Comparison of ENCODE assay signal across 20 cellular contexts in genomic region chr4:2303121-2303685, GRCh38. TPM values are rescaled to one million over a fixed set of nuclear protein-coding genes. Genes with fewer than 3 reads are reported as not detected.
A peak's percentile ranks its signal among the peaks of the same experiment; 100 is the strongest.
DNase-seq lines count a peak whose midpoint lies in the region; ATAC-seq and TF ChIP-seq lines count a peak whose summit lies in the region.
"Had no signal": no experiment of that assay in that cellular context is flagged by ENCODE, and none has a peak within 500 bp of the region (broad histone marks: within the 10 kb centered on the region; RNA-seq: fewer than 3 reads in every experiment).

No MANE protein-coding gene starts in this region.

- peaks cover 35% of the 10 kb centered on the region for H3K36me3 Mint-ChIP-seq in activated CD4-positive, alpha-beta memory T cell treated with anti-CD3 and anti-CD28 coated beads, Interleukin-2, amount 10 ng/mL, durations not matched to agents 7 days and 5 days (ENCODE audit: low read depth)
- H3K36me3 Mint-ChIP-seq in activated CD4-positive, alpha-beta memory T cell treated with anti-CD3 and anti-CD28 coated beads for 36 hours: peaks cover 8% of the 10 kb centered on the region
- peaks cover 7% of the 10 kb centered on the region for H3K36me3 Mint-ChIP-seq in osteocyte (ENCODE audit: unreplicated experiment)

- CTCF ChIA-PET in activated CD4-positive, alpha-beta memory T cell treated with anti-CD3 and anti-CD28 coated beads, Interleukin-2, amount 10 ng/mL, durations not matched to agents 7 days and 5 days (lab: Charles Lee): no interaction called here
- CTCF ChIA-PET in activated CD4-positive, alpha-beta memory T cell treated with anti-CD3 and anti-CD28 coated beads for 36 hours (lab: Charles Lee): no interaction called here

- no peaks in the 10 kb centered on the region for H3K4me1 Mint-ChIP-seq in activated CD4-positive, alpha-beta memory T cell treated with anti-CD3 and anti-CD28 coated beads, Interleukin-2, amount 10 ng/mL, durations not matched to agents 7 days and 5 days
- H3K4me1 Mint-ChIP-seq in activated CD4-positive, alpha-beta memory T cell treated with anti-CD3 and anti-CD28 coated beads for 36 hours (ENCODE audit: low read depth): no peaks in the 10 kb centered on the region
- H3K4me1 Mint-ChIP-seq in osteocyte (ENCODE audit: unreplicated experiment): no peaks in the 10 kb centered on the region

- intact Hi-C loops in activated CD4-positive, alpha-beta memory T cell treated with anti-CD3 and anti-CD28 coated beads for 36 hours (cut with micrococcal nuclease): no loop called here

- H3K9me3 Mint-ChIP-seq in activated CD4-positive, alpha-beta memory T cell treated with anti-CD3 and anti-CD28 coated beads, Interleukin-2, amount 10 ng/mL, durations not matched to agents 7 days and 5 days: peaks cover 4% of the 10 kb centered on the region
- H3K9me3 Mint-ChIP-seq in activated CD4-positive, alpha-beta memory T cell treated with anti-CD3 and anti-CD28 coated beads for 36 hours: peaks cover 12% of the 10 kb centered on the region
- H3K9me3 Mint-ChIP-seq in osteocyte (ENCODE audit: unreplicated experiment): peaks cover 10% of the 10 kb centered on the region

- ATAC-seq in GM21526 (IDR thresholded peaks at IDR 0.05; ENCODE audit: low FRiP score, unreplicated experiment) (no peak), GM21381 (IDR thresholded peaks at IDR 0.05; ENCODE audit: unreplicated experiment) (no peak)
- ATAC-seq: GM12878, HCT116 had no signal

- POLR2A ChIA-PET in activated CD4-positive, alpha-beta memory T cell treated with anti-CD3 and anti-CD28 coated beads, Interleukin-2, amount 10 ng/mL, durations not matched to agents 7 days and 5 days (lab: Charles Lee): no interaction called here
- POLR2A ChIA-PET in activated CD4-positive, alpha-beta memory T cell treated with anti-CD3 and anti-CD28 coated beads for 36 hours (lab: Charles Lee): no interaction called here

- no peak overlapping the region for H3K4me3 Mint-ChIP-seq in activated CD4-positive, alpha-beta memory T cell treated with anti-CD3 and anti-CD28 coated beads, Interleukin-2, amount 10 ng/mL, durations not matched to agents 7 days and 5 days
- H3K4me3 Mint-ChIP-seq in activated CD4-positive, alpha-beta memory T cell treated with anti-CD3 and anti-CD28 coated beads for 36 hours: no peak overlapping the region
- no peak overlapping the region for H3K4me3 Mint-ChIP-seq in osteocyte (ENCODE audit: unreplicated experiment)
- H3K4me3 Mint-ChIP-seq: CD4-positive, alpha-beta T cell had no signal

- H3K27me3 Mint-ChIP-seq in activated CD4-positive, alpha-beta memory T cell treated with anti-CD3 and anti-CD28 coated beads, Interleukin-2, amount 10 ng/mL, durations not matched to agents 7 days and 5 days: no peaks in the 10 kb centered on the region
- H3K27me3 Mint-ChIP-seq in activated CD4-positive, alpha-beta memory T cell treated with anti-CD3 and anti-CD28 coated beads for 36 hours: no peaks in the 10 kb centered on the region
- H3K27me3 Mint-ChIP-seq in osteocyte (ENCODE audit: unreplicated experiment): peaks cover 12% of the 10 kb centered on the region
- H3K27me3 Mint-ChIP-seq: CD4-positive, alpha-beta T cell had no signal

- no peak overlapping the region for H3K27ac Mint-ChIP-seq in activated CD4-positive, alpha-beta memory T cell treated with anti-CD3 and anti-CD28 coated beads, Interleukin-2, amount 10 ng/mL, durations not matched to agents 7 days and 5 days
- H3K27ac Mint-ChIP-seq in activated CD4-positive, alpha-beta memory T cell treated with anti-CD3 and anti-CD28 coated beads for 36 hours: no peak overlapping the region
- H3K27ac Mint-ChIP-seq in osteocyte (ENCODE audit: unreplicated experiment): no peak overlapping the region
- H3K27ac Mint-ChIP-seq: CD4-positive, alpha-beta T cell had no signal

- DNase-seq in activated CD4-positive, alpha-beta memory T cell treated with anti-CD3 and anti-CD28 coated beads, Interleukin-2, amount 10 ng/mL, durations not matched to agents 7 days and 5 days: peak; percentile 12
- DNase-seq in activated CD4-positive, alpha-beta memory T cell treated with anti-CD3 and anti-CD28 coated beads for 36 hours: no peak
- DNase-seq in D341Med (ENCODE audit: low spot score) (peak; percentile 24), iPS-NIHi11 (ENCODE audit: low spot score) (peak; percentile 7), osteocyte (ENCODE audit: extremely low spot score, unreplicated experiment) (peak; percentile 82)
- no peak for DNase-seq in activated CD4-positive, alpha-beta T cell treated with anti-CD3 and anti-CD28 coated beads, Interleukin-2, amount 50 U/mL, for 4 hours
- DNase-seq: Caco-2; CD4-positive, alpha-beta T cell; DND-41; GOT3; Kasumi-1; NCI-H1694 treated with DMSO at 0.1 percent for 48 hours; NCI-H2081 treated with DMSO at 0.1 percent for 48 hours; NCI-H2171 treated with DMSO at 0.1 percent for 48 hours; NCI-H524 treated with DMSO at 0.1 percent for 48 hours; NCI-H82 had no signal

- no peak for TF ChIP-seq CTCF in osteocyte (IDR thresholded peaks at IDR 0.05)

RNA-seq across cellular contexts. Expression of gene MXD4, which starts 41.3 kb away (rescaled TPM):
- total RNA-seq in activated CD4-positive, alpha-beta memory T cell treated with anti-CD3 and anti-CD28 coated beads, Interleukin-2, amount 10 ng/mL, durations not matched to agents 7 days and 5 days: 10 to 100 TPM; 26.9 to 29.6 TPM
- total RNA-seq in activated CD4-positive, alpha-beta memory T cell treated with anti-CD3 and anti-CD28 coated beads for 36 hours: 1 to 10 TPM; 3.6 to 4.9 TPM
- total RNA-seq in osteocyte: 74.9 and 81.5 TPM in 2 replicates

Comparison
In these comparisons a context has a peak if more than half of its experiments do, and no peak if none do; other contexts are left out.
1. DNase-seq: peak in activated CD4-positive, alpha-beta memory T cell treated with anti-CD3 and anti-CD28 coated beads, Interleukin-2, amount 10 ng/mL, durations not matched to agents 7 days and 5 days (single experiment), D341Med (single experiment), iPS-NIHi11 (single experiment) and osteocyte (single experiment); none in activated CD4-positive, alpha-beta memory T cell treated with anti-CD3 and anti-CD28 coated beads for 36 hours (single experiment) and activated CD4-positive, alpha-beta T cell treated with anti-CD3 and anti-CD28 coated beads, Interleukin-2, amount 50 U/mL, for 4 hours (0 of 2).
2. RNA of gene MXD4, which starts 41.3 kb away (total RNA-seq): 74.9 to 81.5 TPM in osteocyte and 26.9 to 29.6 TPM in activated CD4-positive, alpha-beta memory T cell treated with anti-CD3 and anti-CD28 coated beads, Interleukin-2, amount 10 ng/mL, durations not matched to agents 7 days and 5 days; 3.6 to 4.9 TPM in activated CD4-positive, alpha-beta memory T cell treated with anti-CD3 and anti-CD28 coated beads for 36 hours; every median in the first group is over 4 times any median in the second.